12 cellular contexts compared by ENCODE assay signal in the genomic region with DNA sequence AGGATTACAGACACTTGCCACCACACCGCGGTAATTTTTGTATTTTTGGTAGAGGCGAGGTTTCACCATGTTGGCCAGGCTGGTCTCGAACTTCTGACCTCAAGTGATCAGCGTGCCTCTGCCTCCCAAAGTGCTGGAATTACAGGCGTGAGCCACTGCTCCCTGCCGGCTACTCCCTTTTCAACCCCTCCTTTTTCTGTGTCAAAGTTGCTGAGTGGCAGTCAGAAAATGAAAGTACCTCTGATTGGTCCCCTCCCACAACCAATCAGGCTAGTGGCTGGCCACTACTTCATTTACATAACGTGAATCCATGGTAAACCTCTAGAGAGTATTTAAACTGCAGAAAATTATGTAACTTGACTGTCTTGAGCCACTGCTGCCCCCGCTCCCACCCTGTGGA. TPM values are rescaled to one million over a fixed set of nuclear protein-coding genes. Genes with fewer than 3 reads are reported as not detected.
A peak's percentile ranks its signal among the peaks of the same experiment; 100 is the strongest.
DNase-seq lines count a peak whose midpoint lies in the region; ATAC-seq and TF ChIP-seq lines count a peak whose summit lies in the region.
"Had no signal": no experiment of that assay in that cellular context is flagged by ENCODE, and none has a peak within 500 bp of the region (broad histone marks: within the 10 kb centered on the region; RNA-seq: fewer than 3 reads in every experiment).

No MANE protein-coding gene starts in this region.

- in situ Hi-C loops in GM13977 (cut with MboI; ENCODE audit: low pct_unique_long_range_greater_than_20kb, low sequenced_read_pairs, unreplicated experiment), result no loop called here

- H3K27ac Mint-ChIP-seq in CD8-positive, alpha-beta memory T cell, result peak overlapping the region; percentile 90 to 98 (median 96)
- H3K27ac Mint-ChIP-seq in activated naive CD4-positive, alpha-beta T cell treated with anti-CD3 and anti-CD28 coated beads, Interleukin-2, amount 50 U/mL, for 24 hours, result peak overlapping the region; percentile 91
- H3K27ac Mint-ChIP-seq in natural killer cell treated with Interleukin-12 subunit alpha and Interleukin-12 subunit beta and Interleukin-15 and Interleukin-18, amount 100 ng/mL, for 72 hours, result peak overlapping the region; percentile 93 to 96

- TF ChIP-seq POLR2A in NB4 (IDR thresholded peaks at IDR 0.05; ENCODE audit: extremely low read depth, insufficient read length), result no peak

- H3K4me1 Mint-ChIP-seq in CD8-positive, alpha-beta memory T cell, result peaks cover 69 to 89% (median 88%) of the 10 kb centered on the region in 3 donors
- H3K4me1 Mint-ChIP-seq in activated naive CD4-positive, alpha-beta T cell treated with anti-CD3 and anti-CD28 coated beads, Interleukin-2, amount 50 U/mL, for 24 hours, result peaks cover 89% of the 10 kb centered on the region
- peaks cover 74% of the 10 kb centered on the region in 2 donors for H3K4me1 Mint-ChIP-seq in natural killer cell treated with Interleukin-12 subunit alpha and Interleukin-12 subunit beta and Interleukin-15 and Interleukin-18, amount 100 ng/mL, for 72 hours (ENCODE audit: low read depth in 2 of 2)

- H3K36me3 ChIP-seq in CD8-positive, alpha-beta memory T cell (ENCODE audit: insufficient read depth, low read length), result peaks cover 36% of the 10 kb centered on the region
- H3K36me3 ChIP-seq: prostate gland had no signal

- peaks cover 46 to 90% (median 61%) of the 10 kb centered on the region in 3 donors for H3K36me3 Mint-ChIP-seq in CD8-positive, alpha-beta memory T cell
- H3K36me3 Mint-ChIP-seq in activated naive CD4-positive, alpha-beta T cell treated with anti-CD3 and anti-CD28 coated beads, Interleukin-2, amount 50 U/mL, for 24 hours, result peaks cover 55% of the 10 kb centered on the region
- peaks cover 40% of the 10 kb centered on the region for H3K36me3 Mint-ChIP-seq in natural killer cell treated with Interleukin-12 subunit alpha and Interleukin-12 subunit beta and Interleukin-15 and Interleukin-18, amount 100 ng/mL, for 72 hours

- peaks cover 0 to 3% (median 0%) of the 10 kb centered on the region in 5 donors for H3K9me3 Mint-ChIP-seq in CD8-positive, alpha-beta memory T cell
- H3K9me3 Mint-ChIP-seq in activated naive CD4-positive, alpha-beta T cell treated with anti-CD3 and anti-CD28 coated beads, Interleukin-2, amount 50 U/mL, for 24 hours, result no peaks in the 10 kb centered on the region
- peaks cover 5% of the 10 kb centered on the region for H3K9me3 Mint-ChIP-seq in natural killer cell treated with Interleukin-12 subunit alpha and Interleukin-12 subunit beta and Interleukin-15 and Interleukin-18, amount 100 ng/mL, for 72 hours

- TF ChIP-seq CTCF in NB4 (IDR thresholded peaks at IDR 0.05; ENCODE audit: low read depth, low read length) (no peak), GM13977 (IDR thresholded peaks at IDR 0.05; ENCODE audit: extremely low read depth, insufficient read depth, missing control alignments) (no peak)

- DNase-seq in CD8-positive, alpha-beta memory T cell, result peak; percentile 9 to 63 (median 57)
- DNase-seq in NB4 (ENCODE audit: low read depth), result peak; percentile 51
- no peak for DNase-seq in natural killer cell treated with Interleukin-12 subunit alpha and Interleukin-12 subunit beta and Interleukin-15 and Interleukin-18, amount 100 ng/mL, for 72 hours (ENCODE audit: low spot score)
- DNase-seq in GM13977 (ENCODE audit: low spot score), result no peak
- no peak for DNase-seq in NCI-H1930 (lab: John Stamatoyannopoulos, UW)
- no peak for DNase-seq in NCI-H526 (lab: John Stamatoyannopoulos, UW)
- DNase-seq: MM.1S, RPMI8226, substantia nigra had no signal

- H3K27me3 Mint-ChIP-seq in CD8-positive, alpha-beta memory T cell, result no peaks in the 10 kb centered on the region
- no peaks in the 10 kb centered on the region for H3K27me3 Mint-ChIP-seq in activated naive CD4-positive, alpha-beta T cell treated with anti-CD3 and anti-CD28 coated beads, Interleukin-2, amount 50 U/mL, for 24 hours
- H3K27me3 Mint-ChIP-seq in natural killer cell treated with Interleukin-12 subunit alpha and Interleukin-12 subunit beta and Interleukin-15 and Interleukin-18, amount 100 ng/mL, for 72 hours, result no peaks in the 10 kb centered on the region

- H3K4me3 ChIP-seq in CD8-positive, alpha-beta memory T cell (ENCODE audit: low read length), result peak overlapping the region; percentile 87
- no peak overlapping the region for H3K4me3 ChIP-seq in NB4 (ENCODE audit: low read depth, low read length)
- H3K4me3 ChIP-seq: prostate gland had no signal

- peaks cover 74% of the 10 kb centered on the region for H3K4me1 ChIP-seq in CD8-positive, alpha-beta memory T cell (ENCODE audit: insufficient read depth, low read length)
- H3K4me1 ChIP-seq: prostate gland had no signal

- H3K27ac ChIP-seq in CD8-positive, alpha-beta memory T cell (ENCODE audit: low read depth, low read length), result peak overlapping the region; percentile 34
- H3K27ac ChIP-seq: prostate gland had no signal

- H3K27me3 ChIP-seq in CD8-positive, alpha-beta memory T cell (ENCODE audit: insufficient read depth, low read length, poor library complexity, severe bottlenecking), result no peaks in the 10 kb centered on the region

- H3K4me3 Mint-ChIP-seq in CD8-positive, alpha-beta memory T cell, result peak overlapping the region; percentile 85 to 100 (median 96)
- peak overlapping the region; percentile 97 for H3K4me3 Mint-ChIP-seq in activated naive CD4-positive, alpha-beta T cell treated with anti-CD3 and anti-CD28 coated beads, Interleukin-2, amount 50 U/mL, for 24 hours
- peak overlapping the region; percentile 68 for H3K4me3 Mint-ChIP-seq in natural killer cell treated with Interleukin-12 subunit alpha and Interleukin-12 subunit beta and Interleukin-15 and Interleukin-18, amount 100 ng/mL, for 72 hours

- CTCF ChIA-PET in CD8-positive, alpha-beta memory T cell (lab: Charles Lee), result no interaction called here

- no peaks in the 10 kb centered on the region for H3K9me3 ChIP-seq in CD8-positive, alpha-beta memory T cell (ENCODE audit: low read length)
- H3K9me3 ChIP-seq: prostate gland had no signal

- POLR2A ChIA-PET in CD8-positive, alpha-beta memory T cell (lab: Charles Lee), result interaction anchor here (1.0 to 2.0 kb wide), 4 partner anchors 21 to 236 kb away, joined by 3 to 4 read pairs (median 4); no protein-coding TSS in a partner anchor

- peak in 1 of 2 donors; percentile 41 for ATAC-seq in natural killer cell treated with Interleukin-12 subunit alpha and Interleukin-12 subunit beta and Interleukin-15 and Interleukin-18, amount 100 ng/mL, for 72 hours
- no peak for ATAC-seq in GM19452 (IDR thresholded peaks at IDR 0.05; ENCODE audit: unreplicated experiment)

RNA-seq across cellular contexts. Expression of a gene that starts 5.9 kb away (rescaled TPM):
- total RNA-seq in CD8-positive, alpha-beta memory T cell, result 10 to 100 TPM; 90.5 to 90.9 TPM
- 313 TPM for polyA plus RNA-seq in CD8-positive, alpha-beta memory T cell
- 100 to 1,000 TPM in 1 of 2 donors, 10 to 100 TPM in 1; 71.7 to 107 TPM for total RNA-seq in natural killer cell treated with Interleukin-12 subunit alpha and Interleukin-12 subunit beta and Interleukin-15 and Interleukin-18, amount 100 ng/mL, for 72 hours

Comparison
In these comparisons a context has a peak if more than half of its experiments do, and no peak if none do; other contexts are left out.
1. DNase-seq: peak in CD8-positive, alpha-beta memory T cell (5 of 5) and NB4 (single experiment); none in natural killer cell treated with Interleukin-12 subunit alpha and Interleukin-12 subunit beta and Interleukin-15 and Interleukin-18, amount 100 ng/mL, for 72 hours (single experiment), GM13977 (single experiment), NCI-H1930 (0 of 2) and NCI-H526 (0 of 2).
2. Peak in every context shown above with its lines, with median percentiles within 50 percentile points of each other: H3K27ac Mint-ChIP-seq and H3K4me3 Mint-ChIP-seq.